ENCODE assay signal across 5 cellular contexts in the genomic region with DNA sequence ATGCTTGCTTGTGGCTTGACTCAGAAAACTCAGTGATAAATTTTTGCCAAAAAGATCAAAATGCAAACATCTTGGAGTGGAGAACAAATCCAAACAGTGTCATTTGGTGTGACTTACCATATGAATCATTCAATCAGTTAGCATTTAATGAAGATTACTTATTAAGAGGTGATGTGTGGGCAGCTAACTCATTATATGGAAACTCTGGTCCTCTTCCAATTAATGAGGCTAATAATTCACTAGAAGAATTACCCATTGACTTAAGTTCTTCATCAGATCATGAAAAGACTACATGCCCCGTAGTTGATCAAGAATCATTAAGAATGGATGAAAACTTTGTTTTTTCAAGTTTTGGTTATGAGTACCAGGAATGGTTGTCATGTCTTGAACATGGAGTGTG.
"Had no signal": no experiment of that assay in that cellular context is flagged by ENCODE, and none has a peak within 500 bp of the region (broad histone marks: within the 10 kb centered on the region; RNA-seq: fewer than 3 reads in every experiment).

No MANE protein-coding gene starts in this region.

- H3K4me3 ChIP-seq: GM23338, K562 had no signal

- DNase-seq: H9, HCEC 1CT, IMR-90 had no signal
